Comparison of ENCODE assay signal across 8 cellular contexts in the genomic region with DNA sequence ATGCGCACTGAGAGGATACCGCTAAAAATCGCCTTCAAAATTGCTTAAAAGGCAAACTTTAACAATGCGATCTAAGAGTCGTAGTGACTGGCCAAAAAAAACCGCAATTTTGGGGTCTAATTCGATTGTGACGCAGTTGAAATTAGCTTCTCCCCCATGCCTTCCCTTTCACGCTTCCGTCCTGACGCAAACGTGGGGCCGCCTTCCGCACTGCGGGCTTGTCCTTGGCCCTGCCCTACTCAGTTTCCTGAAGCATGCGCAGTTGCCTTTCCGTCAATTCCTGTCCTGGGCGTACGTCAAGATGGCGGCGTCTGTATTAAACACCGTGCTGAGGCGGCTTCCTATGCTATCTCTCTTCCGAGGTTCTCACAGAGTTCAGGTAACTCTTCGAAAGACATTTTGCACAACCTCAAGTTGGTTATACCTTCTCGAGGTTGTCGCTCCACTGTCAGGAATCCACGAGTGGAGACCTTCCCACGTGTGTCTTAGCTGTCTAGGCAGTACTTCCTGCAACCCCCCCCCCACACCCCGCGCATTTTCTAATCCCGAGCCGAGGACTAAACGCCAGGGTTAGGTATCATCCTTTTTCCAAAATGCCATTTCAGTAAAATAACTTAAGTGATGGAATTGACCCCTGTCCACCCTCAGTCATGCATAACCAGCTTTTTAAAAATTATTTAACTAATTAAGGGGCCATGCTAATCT. TPM values are rescaled to one million over a fixed set of nuclear protein-coding genes. Genes with fewer than 3 reads are reported as not detected.
DNase-seq lines count a peak whose midpoint lies in the region; ATAC-seq and TF ChIP-seq lines count a peak whose summit lies in the region.

A gene (plus strand): TSS at position 276 of the 705 bp plus-strand sequence. CDS start 26 bp downstream, at position 302.

- peak within 1 kb of the TSS; percentile 99 for H3K4me3 ChIP-seq in right cardiac atrium (ENCODE audit: low read length)
- H3K4me3 ChIP-seq in uterus, result peak within 1 kb of the TSS; percentile 78 to 99

- TF ChIP-seq POLR2A in GM15510 (IDR thresholded peaks at IDR 0.05; ENCODE audit: borderline replicate concordance, extremely low read depth, insufficient read length) (peak; percentile 94), uterus (IDR thresholded peaks at IDR 0.05) (peak; percentile 66 to 83)

- no peaks in the 10 kb centered on the region for H3K27me3 ChIP-seq in right cardiac atrium (ENCODE audit: control insufficient read depth, insufficient read depth)
- H3K27me3 ChIP-seq in uterus, result no peaks in the 10 kb centered on the region

- WGBS in right cardiac atrium, result under 1% methylated on average over 34 of the region's 34 CpGs

- peak; percentile 97 for DNase-seq in NCI-H1694 treated with DMSO at 0.1 percent for 48 hours (lab: John Stamatoyannopoulos, UW)
- DNase-seq in T-helper 2 cell, result peak; percentile 89 to 99 (median 98)
- peak; percentile 99 for DNase-seq in right cardiac atrium
- DNase-seq in pulmonary artery endothelial cell (ENCODE audit: low read depth, low spot score), result peak; percentile 93
- DNase-seq in uterus, result peak; percentile 97 to 99

- H3K27ac ChIP-seq in angular gyrus (ENCODE audit: low read depth, low read length) (peak within 1 kb of the TSS; percentile 100), right cardiac atrium (ENCODE audit: low read length) (peak within 1 kb of the TSS; percentile 99), uterus (peak within 1 kb of the TSS; percentile 98 to 100)

- H3K36me3 ChIP-seq in uterus, result no peaks in the 10 kb centered on the region

- intact Hi-C loops in right cardiac atrium (cut with DNase I), result no loop called here
- intact Hi-C loops in uterus (cut with DNase I; ENCODE audit: low total_unique reads), result no loop called here

- peaks cover 4% of the 10 kb centered on the region for H3K4me1 ChIP-seq in right cardiac atrium (ENCODE audit: control insufficient read depth, insufficient read depth, low read length)
- H3K4me1 ChIP-seq in uterus, result peaks cover 0 to 24% of the 10 kb centered on the region in 2 donors

- H3K9me3 ChIP-seq in right cardiac atrium (ENCODE audit: control insufficient read depth, low read length) (no peaks in the 10 kb centered on the region), uterus (no peaks in the 10 kb centered on the region)

- TF ChIP-seq CTCF in uterus (IDR thresholded peaks at IDR 0.05), result peak in 1 of 4 experiments; percentile 12

- peak; percentile 77 for ATAC-seq in HG02885 (IDR thresholded peaks at IDR 0.05; ENCODE audit: poor library complexity, unreplicated experiment)
- ATAC-seq in right cardiac atrium, result peak; percentile 91 to 92

RNA-seq across cellular contexts. Expression of the gene that starts here (rescaled TPM):
- 10 to 100 TPM; 60.2 to 77.5 (median 72.0) TPM for total RNA-seq in right cardiac atrium
- 97.6 TPM for polyA plus RNA-seq in right cardiac atrium
- 48.8 and 57.7 TPM in 2 replicates for total RNA-seq in pulmonary artery endothelial cell
- 10 to 100 TPM; 15.1 to 45.5 (median 36.7) TPM for total RNA-seq in uterus

Comparison
In these comparisons a context has a peak if more than half of its experiments do, and no peak if none do; other contexts are left out.
1. Peak in every context shown above with its lines: DNase-seq, ATAC-seq, H3K4me3 ChIP-seq and H3K27ac ChIP-seq.